ENCODE assay signal across 14 cellular contexts in genomic region chr1:11740258-11741192, GRCh38. TPM values are rescaled to one million over a fixed set of nuclear protein-coding genes. Genes with fewer than 3 reads are reported as not detected.
DNase-seq lines count a peak whose midpoint lies in the region; ATAC-seq lines count a peak whose summit lies in the region.
"Had no signal": no experiment of that assay in that cellular context is flagged by ENCODE, and none has a peak within 500 bp of the region (broad histone marks: within the 10 kb centered on the region; RNA-seq: fewer than 3 reads in every experiment).

No MANE protein-coding gene starts in this region.

- peaks cover 10 to 13% of the 10 kb centered on the region in 2 experiments for H3K4me1 ChIP-seq in trophoblast cell (ENCODE audit: control insufficient read depth in 1 of 2, insufficient read depth in 2 of 2, low read length in 2 of 2)

- H3K79me1 ChIP-seq in trophoblast cell (ENCODE audit: low read length): peaks cover 7% of the 10 kb centered on the region

- H3K4me3 ChIP-seq in trophoblast cell (ENCODE audit: low read depth, low read length): no peak overlapping the region
- H3K4me3 ChIP-seq: breast epithelium, left lung had no signal

- H2AK5ac ChIP-seq in trophoblast cell (ENCODE audit: low read length): no peak overlapping the region

- peaks cover 4% of the 10 kb centered on the region for H3K36me3 Mint-ChIP-seq in activated T-helper 2 cell treated with anti-CD3 and anti-CD28 coated beads, Interferon-gamma antibody, Interleukin-2, Interleukin-4, amounts not matched to agents 10 μg/mL and 5 μg/mL and 100 μg/mL, durations not matched to agents 14 hours and 24 hours and 36 hours (ENCODE audit: low read depth)

- H3K27me3 Mint-ChIP-seq in activated T-helper 2 cell treated with anti-CD3 and anti-CD28 coated beads, Interferon-gamma antibody, Interleukin-2, Interleukin-4, amounts not matched to agents 10 μg/mL and 5 μg/mL and 100 μg/mL, durations not matched to agents 14 hours and 24 hours and 36 hours (ENCODE audit: low read depth): peaks cover 8% of the 10 kb centered on the region
- H3K27me3 Mint-ChIP-seq: activated B cell treated with CpG ODN at 0.5 μM for 24 hours had no signal

- H3K14ac ChIP-seq in trophoblast cell (ENCODE audit: low read length): no peak overlapping the region

- no peak overlapping the region for H3K4me2 ChIP-seq in trophoblast cell (ENCODE audit: low read length)

- no peak overlapping the region for H3K4ac ChIP-seq in trophoblast cell (ENCODE audit: low read depth, low read length)

- ATAC-seq in HG03378 (IDR thresholded peaks at IDR 0.05; ENCODE audit: unreplicated experiment): no peak
- ATAC-seq in HG02623 (IDR thresholded peaks at IDR 0.05; ENCODE audit: unreplicated experiment): no peak
- ATAC-seq: left lung had no signal

- no peak overlapping the region for H4K12ac ChIP-seq in trophoblast cell (ENCODE audit: low read depth, low read length)

- no peak overlapping the region for H2BK120ac ChIP-seq in trophoblast cell (ENCODE audit: insufficient read depth, low read length, poor library complexity)

- no CpG with 5 or more reads among the region's 15 CpGs for WGBS in trophoblast cell (ENCODE audit: extremely low coverage, insufficient coverage, insufficient read length)

- peak overlapping the region; percentile 37 for H3K9ac ChIP-seq in trophoblast cell (ENCODE audit: low read length)

- H3K27me3 ChIP-seq in trophoblast cell (ENCODE audit: insufficient read depth, low read length): no peaks in the 10 kb centered on the region
- H3K27me3 ChIP-seq: breast epithelium, left lung had no signal

- no peak overlapping the region for H3K27ac ChIP-seq in trophoblast cell (ENCODE audit: low read depth, low read length)

- H3K36me3 ChIP-seq in trophoblast cell (ENCODE audit: control insufficient read depth in 1 of 2, insufficient read depth in 2 of 2, low read length in 2 of 2): no peaks in the 10 kb centered on the region
- H3K36me3 ChIP-seq: breast epithelium had no signal

- peak; percentile 66 for DNase-seq in SIG-M5 treated with dmso at 0.1 percent for 504 hours (lab: John Stamatoyannopoulos, UW; ENCODE audit: unreplicated experiment)
- no peak for DNase-seq in SIG-M5 (lab: John Stamatoyannopoulos, UW)
- DNase-seq in MV-4-11 (lab: John Stamatoyannopoulos, UW): peak; percentile 88
- peak; percentile 50 for DNase-seq in activated T-helper 2 cell treated with anti-CD3 and anti-CD28 coated beads, Interferon-gamma antibody, Interleukin-2, Interleukin-4, amounts not matched to agents 10 μg/mL and 5 μg/mL and 100 μg/mL, durations not matched to agents 14 hours and 24 hours and 36 hours (ENCODE audit: low spot score)
- DNase-seq in trophoblast cell: no peak
- DNase-seq in iPS-NIHi11 (ENCODE audit: low spot score): no peak
- DNase-seq: 8988T, activated B cell treated with CpG ODN at 0.5 μM for 24 hours, left lung, NCI-H748 treated with DMSO at 0.1 percent for 48 hours, retina had no signal

- peaks cover 5% of the 10 kb centered on the region for H3K79me2 ChIP-seq in trophoblast cell (ENCODE audit: control insufficient read depth, insufficient read depth, low read length, poor library complexity)

- H3K9me3 Mint-ChIP-seq in activated T-helper 2 cell treated with anti-CD3 and anti-CD28 coated beads, Interferon-gamma antibody, Interleukin-2, Interleukin-4, amounts not matched to agents 10 μg/mL and 5 μg/mL and 100 μg/mL, durations not matched to agents 14 hours and 24 hours and 36 hours: no peaks in the 10 kb centered on the region
- H3K9me3 Mint-ChIP-seq: activated B cell treated with CpG ODN at 0.5 μM for 24 hours had no signal

- no peak overlapping the region for H2BK5ac ChIP-seq in trophoblast cell (ENCODE audit: low read depth, low read length, poor library complexity)

- H3K27ac Mint-ChIP-seq in activated T-helper 2 cell treated with anti-CD3 and anti-CD28 coated beads, Interferon-gamma antibody, Interleukin-2, Interleukin-4, amounts not matched to agents 10 μg/mL and 5 μg/mL and 100 μg/mL, durations not matched to agents 14 hours and 24 hours and 36 hours: peak overlapping the region; percentile 28
- H3K27ac Mint-ChIP-seq: activated B cell treated with CpG ODN at 0.5 μM for 24 hours had no signal

- no peaks in the 10 kb centered on the region for H3K9me3 ChIP-seq in trophoblast cell (ENCODE audit: insufficient read depth, low read depth, low read length)
- H3K9me3 ChIP-seq: breast epithelium, left lung had no signal

- intact Hi-C loops in activated T-helper 2 cell treated with anti-CD3 and anti-CD28 coated beads, Interferon-gamma antibody, Interleukin-2, Interleukin-4, amounts not matched to agents 10 μg/mL and 5 μg/mL and 100 μg/mL, durations not matched to agents 14 hours and 24 hours and 36 hours (cut with micrococcal nuclease): no loop called here

- no peak overlapping the region for H3K23ac ChIP-seq in trophoblast cell (ENCODE audit: low read length)

- H3K4me3 Mint-ChIP-seq in activated T-helper 2 cell treated with anti-CD3 and anti-CD28 coated beads, Interferon-gamma antibody, Interleukin-2, Interleukin-4, amounts not matched to agents 10 μg/mL and 5 μg/mL and 100 μg/mL, durations not matched to agents 14 hours and 24 hours and 36 hours (ENCODE audit: low read depth): peak overlapping the region; percentile 33
- H3K4me3 Mint-ChIP-seq: activated B cell treated with CpG ODN at 0.5 μM for 24 hours had no signal

- H2AFZ ChIP-seq in trophoblast cell (ENCODE audit: insufficient read depth, low read length, poor library complexity): no peak overlapping the region

- H3K18ac ChIP-seq in trophoblast cell (ENCODE audit: low read length): no peak overlapping the region

- H4K91ac ChIP-seq in trophoblast cell (ENCODE audit: low read depth, low read length): no peak overlapping the region

- H2BK12ac ChIP-seq in trophoblast cell (ENCODE audit: low read length): no peak overlapping the region

- H4K8ac ChIP-seq in trophoblast cell (ENCODE audit: low read depth, low read length): no peak overlapping the region

- peaks cover 45% of the 10 kb centered on the region for H3K4me1 Mint-ChIP-seq in activated T-helper 2 cell treated with anti-CD3 and anti-CD28 coated beads, Interferon-gamma antibody, Interleukin-2, Interleukin-4, amounts not matched to agents 10 μg/mL and 5 μg/mL and 100 μg/mL, durations not matched to agents 14 hours and 24 hours and 36 hours (ENCODE audit: low read depth)

RNA-seq across cellular contexts. Expression of gene AGTRAP, which starts 4.6 kb away (rescaled TPM):
- total RNA-seq in activated T-helper 2 cell treated with anti-CD3 and anti-CD28 coated beads, Interferon-gamma antibody, Interleukin-2, Interleukin-4, amounts not matched to agents 10 μg/mL and 5 μg/mL and 100 μg/mL, durations not matched to agents 14 hours and 24 hours and 36 hours: 8.6 and 9.7 TPM in 2 replicates
- 22.0 and 22.9 TPM in 2 replicates for polyA plus RNA-seq in trophoblast cell (2013)

RNA-seq across cellular contexts. Expression of gene C1orf167, which starts 21.5 kb away (rescaled TPM):
- total RNA-seq in activated T-helper 2 cell treated with anti-CD3 and anti-CD28 coated beads, Interferon-gamma antibody, Interleukin-2, Interleukin-4, amounts not matched to agents 10 μg/mL and 5 μg/mL and 100 μg/mL, durations not matched to agents 14 hours and 24 hours and 36 hours: not detected in 2 replicates
- polyA plus RNA-seq in trophoblast cell (2013): 0.10 TPM in 1 of 2 replicates, not detected in the other
- total RNA-seq: activated B cell treated with CpG ODN at 0.5 μM for 24 hours had no signal

RNA-seq across cellular contexts. Expression of gene DRAXIN, which starts 49.0 kb away (rescaled TPM):
- total RNA-seq in activated T-helper 2 cell treated with anti-CD3 and anti-CD28 coated beads, Interferon-gamma antibody, Interleukin-2, Interleukin-4, amounts not matched to agents 10 μg/mL and 5 μg/mL and 100 μg/mL, durations not matched to agents 14 hours and 24 hours and 36 hours: 0.07 TPM in 2 replicates
- polyA plus RNA-seq in trophoblast cell (2013): 0.85 and 0.89 TPM in 2 replicates

RNA-seq across cellular contexts. Expression of gene MAD2L2, which starts 59.6 kb away (rescaled TPM):
- total RNA-seq in activated T-helper 2 cell treated with anti-CD3 and anti-CD28 coated beads, Interferon-gamma antibody, Interleukin-2, Interleukin-4, amounts not matched to agents 10 μg/mL and 5 μg/mL and 100 μg/mL, durations not matched to agents 14 hours and 24 hours and 36 hours: 77.1 and 78.0 TPM in 2 replicates
- 33.2 and 36.9 TPM in 2 replicates for polyA plus RNA-seq in trophoblast cell (2013)

Comparison
In these comparisons a context has a peak if more than half of its experiments do, and no peak if none do; other contexts are left out.
1. DNase-seq: peak in SIG-M5 treated with dmso at 0.1 percent for 504 hours (single experiment), MV-4-11 (single experiment) and activated T-helper 2 cell treated with anti-CD3 and anti-CD28 coated beads, Interferon-gamma antibody, Interleukin-2, Interleukin-4, amounts not matched to agents 10 μg/mL and 5 μg/mL and 100 μg/mL, durations not matched to agents 14 hours and 24 hours and 36 hours (single experiment); none in SIG-M5 (single experiment), trophoblast cell (0 of 2) and iPS-NIHi11 (single experiment).